In genomic region chr17:82786427-82786826, GRCh38 we compare ENCODE assay signal across 30 cellular contexts. TPM values are rescaled to one million over a fixed set of nuclear protein-coding genes. Genes with fewer than 3 reads are reported as not detected.
A peak's percentile ranks its signal among the peaks of the same experiment; 100 is the strongest.
DNase-seq lines count a peak whose midpoint lies in the region; ATAC-seq and TF ChIP-seq lines count a peak whose summit lies in the region.
"Had no signal": no experiment of that assay in that cellular context is flagged by ENCODE, and none has a peak within 500 bp of the region (broad histone marks: within the 10 kb centered on the region; RNA-seq: fewer than 3 reads in every experiment).

No MANE protein-coding gene starts in this region.

- H3K36me3 Mint-ChIP-seq in chondrocyte (ENCODE audit: low read depth) (peaks cover 2% of the 10 kb centered on the region), Calu3 (ENCODE audit: insufficient read depth, unreplicated experiment) (peaks cover 9% of the 10 kb centered on the region)

- peaks cover 9% of the 10 kb centered on the region; the same call in 1 of the 2 replicates for H3K79me2 ChIP-seq in GM23248 (ENCODE audit: insufficient read depth)
- H3K79me2 ChIP-seq in MM.1S (ENCODE audit: low read length), result peaks cover 32% of the 10 kb centered on the region
- H3K79me2 ChIP-seq in trophoblast cell (ENCODE audit: control insufficient read depth, insufficient read depth, low read length, poor library complexity), result no peaks in the 10 kb centered on the region

- H2AFZ ChIP-seq in GM23248, result no peak overlapping the region
- H2AFZ ChIP-seq in MM.1S (ENCODE audit: low read length), result no peak overlapping the region
- H2AFZ ChIP-seq in trophoblast cell (ENCODE audit: insufficient read depth, low read length, poor library complexity), result no peak overlapping the region
- H2AFZ ChIP-seq: parathyroid adenoma had no signal

- no peak overlapping the region for H3K18ac ChIP-seq in trophoblast cell (ENCODE audit: low read length)

- H3K27ac ChIP-seq in GM23248, result no peak overlapping the region
- H3K27ac ChIP-seq in MM.1S (ENCODE audit: low read length), result peak overlapping the region; percentile 71
- no peak overlapping the region for H3K27ac ChIP-seq in trophoblast cell (ENCODE audit: low read depth, low read length)
- H3K27ac ChIP-seq: C4-2B, dorsolateral prefrontal cortex, heart right ventricle, parathyroid adenoma, upper lobe of right lung had no signal

- TF ChIP-seq CTCF in MM.1S (IDR thresholded peaks at IDR 0.05; ENCODE audit: low read length), result peak; percentile 35; the same call in 1 of the 2 replicates
- no peak for TF ChIP-seq CTCF in chondrocyte (IDR thresholded peaks at IDR 0.05)
- no peak for TF ChIP-seq CTCF in Calu3 (IDR thresholded peaks at IDR 0.05; ENCODE audit: unreplicated experiment)

- no peak overlapping the region for H2BK12ac ChIP-seq in trophoblast cell (ENCODE audit: low read length)

- H4K20me1 ChIP-seq in GM23248 (ENCODE audit: insufficient read depth) (no peaks in the 10 kb centered on the region), MM.1S (ENCODE audit: insufficient read depth, low read length) (no peaks in the 10 kb centered on the region)

- WGBS in GM23248 (ENCODE audit: low coverage in 1 of 2, low lambda C conversion rate in 2 of 2, missing lambda C conversion rate in 2 of 2), 2 experiments, result 84 to 85% methylated on average over 10 of the region's 10 CpGs
- no CpG with 5 or more reads among the region's 10 CpGs for whole genome bisulfite sequencing in trophoblast cell (ENCODE audit: extremely low coverage, insufficient coverage, insufficient read length)

- H3K4ac ChIP-seq in trophoblast cell (ENCODE audit: low read depth, low read length), result no peak overlapping the region

- H3K9me2 ChIP-seq in GM23248 (ENCODE audit: insufficient read depth), result no peaks in the 10 kb centered on the region
- H3K9me2 ChIP-seq in MM.1S (replicated peaks; ENCODE audit: insufficient read depth, low read length), result no peaks in the 10 kb centered on the region
- H3K9me2 ChIP-seq: SK-N-SH had no signal

- in situ Hi-C loops in GM23248 (cut with MboI), result no loop called here

- no peak overlapping the region for H2BK5ac ChIP-seq in trophoblast cell (ENCODE audit: low read depth, low read length, poor library complexity)

- DNase-seq in GM23248 (no peak), MM.1S (peak; percentile 21), chondrocyte (ENCODE audit: low spot score) (peak; percentile 77), trophoblast cell (no peak), Calu3 (no peak), T-helper 1 cell (no peak)
- DNase-seq: activated CD8-positive, alpha-beta T cell treated with anti-CD3 and anti-CD28 coated beads, Interleukin-2, amount 10 ng/mL, durations not matched to agents 7 days and 5 days; activated effector memory CD4-positive, alpha-beta T cell treated with Interleukin-2 at 50 U/mL for 16 hours; activated naive CD8-positive, alpha-beta T cell treated with anti-CD3 and anti-CD28 coated beads for 36 hours; activated T-cell treated with anti-CD3 and anti-CD28 coated beads for 4 hours; DND-41; heart right ventricle; NCI-H1694 treated with DMSO at 0.1 percent for 48 hours; SK-N-SH; stimulated activated CD4-positive, alpha-beta T cell treated with anti-CD3 and anti-CD28 coated beads, Interleukin-12 subunit alpha, Interleukin-12 subunit beta, amount 100 ng/mL, for 4 hours; stimulated activated CD4-positive, alpha-beta T cell treated with anti-CD3 and anti-CD28 coated beads, Interleukin-4, amount 100 ng/mL, for 1 hour; T-helper 17 cell; upper lobe of right lung had no signal

- peak overlapping the region; percentile 8 for H2AK5ac ChIP-seq in trophoblast cell (ENCODE audit: low read length)

- H3K27ac Mint-ChIP-seq in chondrocyte (ENCODE audit: unreplicated experiment) (no peak overlapping the region), Calu3 (ENCODE audit: unreplicated experiment) (no peak overlapping the region)
- H3K27ac Mint-ChIP-seq: activated CD8-positive, alpha-beta T cell treated with anti-CD3 and anti-CD28 coated beads, Interleukin-2, amount 10 ng/mL, durations not matched to agents 7 days and 5 days; activated naive CD8-positive, alpha-beta T cell treated with anti-CD3 and anti-CD28 coated beads for 36 hours had no signal

- H3K4me1 Mint-ChIP-seq in chondrocyte (ENCODE audit: low read depth) (peaks cover 5% of the 10 kb centered on the region), Calu3 (ENCODE audit: low read depth, unreplicated experiment) (peaks cover 13% of the 10 kb centered on the region)

- H3K27me3 ChIP-seq in GM23248 (replicated peaks; ENCODE audit: insufficient read depth) (no peaks in the 10 kb centered on the region), MM.1S (replicated peaks; ENCODE audit: insufficient read depth, low read length) (no peaks in the 10 kb centered on the region), trophoblast cell (ENCODE audit: insufficient read depth, low read length) (no peaks in the 10 kb centered on the region)
- H3K27me3 ChIP-seq: dorsolateral prefrontal cortex, heart right ventricle, upper lobe of right lung had no signal

- CTCF ChIA-PET in Calu3 (lab: Charles Lee), result no interaction called here

- H3F3A ChIP-seq in GM23248 (ENCODE audit: insufficient read depth), result peaks cover 11% of the 10 kb centered on the region
- peaks cover 23% of the 10 kb centered on the region for H3F3A ChIP-seq in MM.1S (ENCODE audit: insufficient read depth, low read length)

- no peaks in the 10 kb centered on the region for H3K27me3 Mint-ChIP-seq in chondrocyte (ENCODE audit: low read depth)
- H3K27me3 Mint-ChIP-seq in Calu3 (ENCODE audit: unreplicated experiment), result no peaks in the 10 kb centered on the region
- H3K27me3 Mint-ChIP-seq: activated naive CD8-positive, alpha-beta T cell treated with anti-CD3 and anti-CD28 coated beads for 36 hours; central memory CD8-positive, alpha-beta T cell; T-helper 17 cell had no signal

- H3K9ac ChIP-seq in GM23248, result peak overlapping the region; percentile 25; the same call in 1 of the 2 replicates
- peak overlapping the region; percentile 37; the same call in 1 of the 2 replicates for H3K9ac ChIP-seq in MM.1S (ENCODE audit: low read length)
- H3K9ac ChIP-seq in trophoblast cell (ENCODE audit: low read length), result no peak overlapping the region
- H3K9ac ChIP-seq: parathyroid adenoma, SK-N-SH had no signal

- H3K4me1 ChIP-seq in GM23248 (ENCODE audit: insufficient read depth) (peaks cover 13% of the 10 kb centered on the region), MM.1S (ENCODE audit: low read length) (peaks cover 35% of the 10 kb centered on the region), trophoblast cell (ENCODE audit: control insufficient read depth in 1 of 2, insufficient read depth in 2 of 2, low read length in 2 of 2) (peaks cover 0 to 2% of the 10 kb centered on the region in 2 experiments)

- no TSS peak for BruUV-seq in Calu3 (replicated peaks; lab: Mats Ljungman, UMichigan)

- H4K12ac ChIP-seq in trophoblast cell (ENCODE audit: low read depth, low read length), result no peak overlapping the region

- H3K23ac ChIP-seq in trophoblast cell (ENCODE audit: low read length), result no peak overlapping the region

- no peak overlapping the region for H4K8ac ChIP-seq in trophoblast cell (ENCODE audit: low read depth, low read length)

- H3K4me2 ChIP-seq in GM23248 (ENCODE audit: unreplicated experiment), result no peak overlapping the region
- H3K4me2 ChIP-seq in MM.1S (ENCODE audit: low read depth, low read length), result peak overlapping the region; percentile 69
- H3K4me2 ChIP-seq in trophoblast cell (ENCODE audit: low read length), result no peak overlapping the region
- H3K4me2 ChIP-seq: SK-N-SH had no signal

- H3K4me3 ChIP-seq in GM23248, result no peak overlapping the region
- H3K4me3 ChIP-seq in MM.1S (ENCODE audit: low read length), result no peak overlapping the region
- H3K4me3 ChIP-seq in trophoblast cell (ENCODE audit: low read depth, low read length), result no peak overlapping the region
- H3K4me3 ChIP-seq: dorsolateral prefrontal cortex, heart right ventricle, lung, upper lobe of right lung had no signal

- no peak overlapping the region for H3K14ac ChIP-seq in trophoblast cell (ENCODE audit: low read length)

- H3K36me3 ChIP-seq in GM23248 (ENCODE audit: low read depth) (no peaks in the 10 kb centered on the region), MM.1S (replicated peaks; ENCODE audit: insufficient read depth, low read length) (no peaks in the 10 kb centered on the region), trophoblast cell (ENCODE audit: control insufficient read depth in 1 of 2, insufficient read depth in 2 of 2, low read length in 2 of 2) (peaks cover 13 to 14% of the 10 kb centered on the region in 2 experiments)

- H3K9me3 Mint-ChIP-seq in chondrocyte (ENCODE audit: low read depth), result no peaks in the 10 kb centered on the region
- no peaks in the 10 kb centered on the region for H3K9me3 Mint-ChIP-seq in Calu3 (ENCODE audit: low read depth, unreplicated experiment)
- H3K9me3 Mint-ChIP-seq: activated naive CD8-positive, alpha-beta T cell treated with anti-CD3 and anti-CD28 coated beads for 36 hours; central memory CD8-positive, alpha-beta T cell had no signal

- intact Hi-C loops in Calu3 (cut with micrococcal nuclease; ENCODE audit: unreplicated experiment), result no loop called here

- H3K4me3 Mint-ChIP-seq in chondrocyte (ENCODE audit: unreplicated experiment), result no peak overlapping the region
- H3K4me3 Mint-ChIP-seq in Calu3 (ENCODE audit: low read depth, unreplicated experiment), result no peak overlapping the region
- H3K4me3 Mint-ChIP-seq: activated CD8-positive, alpha-beta T cell treated with anti-CD3 and anti-CD28 coated beads, Interleukin-2, amount 10 ng/mL, durations not matched to agents 7 days and 5 days; activated naive CD8-positive, alpha-beta T cell treated with anti-CD3 and anti-CD28 coated beads for 36 hours; central memory CD8-positive, alpha-beta T cell; T-helper 17 cell had no signal

- no peaks in the 10 kb centered on the region for H3K79me1 ChIP-seq in trophoblast cell (ENCODE audit: low read length)

- no peaks in the 10 kb centered on the region for H3K9me3 ChIP-seq in GM23248 (ENCODE audit: low read depth)
- no peaks in the 10 kb centered on the region for H3K9me3 ChIP-seq in MM.1S (replicated peaks; ENCODE audit: insufficient read depth, low read length)
- no peaks in the 10 kb centered on the region for H3K9me3 ChIP-seq in trophoblast cell (ENCODE audit: insufficient read depth, low read depth, low read length)
- H3K9me3 ChIP-seq: heart right ventricle, SK-N-SH, upper lobe of right lung had no signal

- ATAC-seq in GM21529 (IDR thresholded peaks at IDR 0.05; ENCODE audit: unreplicated experiment) (no peak), GM18870 (IDR thresholded peaks at IDR 0.05; ENCODE audit: unreplicated experiment) (no peak)
- ATAC-seq: activated CD8-positive, alpha-beta T cell treated with anti-CD3 and anti-CD28 coated beads, Interleukin-2, amount 10 ng/mL, durations not matched to agents 7 days and 5 days; right cardiac atrium; T-helper 17 cell; upper lobe of right lung had no signal

- no peak overlapping the region for H2BK120ac ChIP-seq in trophoblast cell (ENCODE audit: insufficient read depth, low read length, poor library complexity)

- H4K91ac ChIP-seq in trophoblast cell (ENCODE audit: low read depth, low read length), result peak overlapping the region; percentile 10

RNA-seq across cellular contexts. Expression of gene TBCD, which starts 34.6 kb away (rescaled TPM):
- 19.3 and 26.8 TPM in 2 replicates for total RNA-seq in GM23248 (2014; rRNA removed; shearing (Covaris generic))
- polyA plus RNA-seq in GM23248 (2016; fragmentation: Nextera tagmentation; extraction: Ambion mirVana), result 31.1 and 33.8 TPM in 2 replicates
- total RNA-seq in chondrocyte, result 53.7 to 62.9 TPM (median 59.8 TPM) in 3 replicates
- polyA plus RNA-seq in trophoblast cell (2013), result 29.8 and 31.3 TPM in 2 replicates
- total RNA-seq in Calu3 (2022), result 76.6 and 90.7 TPM in 2 replicates

RNA-seq across cellular contexts. Expression of gene FN3K, which starts 51.0 kb away (rescaled TPM):
- total RNA-seq in GM23248 (2014; rRNA removed; shearing (Covaris generic)), result 0.11 TPM in 1 of 2 replicates, not detected in the other
- 1.0 TPM in 2 replicates for polyA plus RNA-seq in GM23248 (2016; fragmentation: Nextera tagmentation; extraction: Ambion mirVana)
- total RNA-seq in chondrocyte, result 16.2 to 20.5 TPM (median 19.0 TPM) in 3 replicates
- 7.2 and 7.5 TPM in 2 replicates for polyA plus RNA-seq in trophoblast cell (2013)
- 13.4 and 15.5 TPM in 2 replicates for total RNA-seq in Calu3 (2022)

RNA-seq across cellular contexts. Expression of gene ZNF750, which starts 53.4 kb away (rescaled TPM):
- not detected in 2 replicates for total RNA-seq in GM23248 (2014; rRNA removed; shearing (Covaris generic))
- 0.11 TPM in 1 of 2 replicates, not detected in the other for polyA plus RNA-seq in GM23248 (2016; fragmentation: Nextera tagmentation; extraction: Ambion mirVana)
- total RNA-seq in chondrocyte, result not detected in 3 replicates
- polyA plus RNA-seq in trophoblast cell (2013), result 28.8 and 29.8 TPM in 2 replicates
- total RNA-seq in Calu3 (2022), result not detected in 2 replicates
- total RNA-seq: activated CD8-positive, alpha-beta T cell treated with anti-CD3 and anti-CD28 coated beads, Interleukin-2, amount 10 ng/mL, durations not matched to agents 7 days and 5 days; activated naive CD8-positive, alpha-beta T cell treated with anti-CD3 and anti-CD28 coated beads for 36 hours; LHCN-M2; right cardiac atrium; subcutaneous adipose tissue; T-helper 17 cell had no signal
- polyA plus RNA-seq: AG04450, neural cell, SK-N-SH had no signal

Comparison
In these comparisons a context has a peak if more than half of its experiments do, and no peak if none do; other contexts are left out.
1. DNase-seq: peak in MM.1S (single experiment) and chondrocyte (single experiment); none in GM23248 (single experiment), trophoblast cell (0 of 2), Calu3 (single experiment) and T-helper 1 cell (0 of 5).
2. RNA of gene FN3K, which starts 51.0 kb away (total RNA-seq): 16.2 to 20.5 TPM in chondrocyte and 13.4 to 15.5 TPM in Calu3; 0.11 TPM in GM23248; every median in the first group is over 10 times any median in the second.